Comparison of ENCODE assay signal across 19 cellular contexts in genomic region chr11:19576903-19577302, GRCh38.
DNase-seq lines count a peak whose midpoint lies in the region; TF ChIP-seq lines count a peak whose summit lies in the region.
"Had no signal": no experiment of that assay in that cellular context is flagged by ENCODE, and none has a peak within 500 bp of the region (broad histone marks: within the 10 kb centered on the region; RNA-seq: fewer than 3 reads in every experiment).

No MANE protein-coding gene starts in this region.

- no peaks in the 10 kb centered on the region for H3K36me3 Mint-ChIP-seq in activated CD4-positive, alpha-beta memory T cell treated with anti-CD3 and anti-CD28 coated beads, Interleukin-2, amount 10 ng/mL, durations not matched to agents 7 days and 5 days (ENCODE audit: low read depth)
- H3K36me3 Mint-ChIP-seq: naive thymus-derived CD4-positive, alpha-beta T cell; stimulated activated naive B cell treated with anti-CD40 and anti-IgM and Interleukin-4, amounts not matched to agents 10 μg/mL and 1 μg/mL and 100 μg/mL, for 72 hours had no signal

- H3K9me3 ChIP-seq in mucosa of rectum (ENCODE audit: control insufficient read depth in 2 of 2, low read length in 2 of 2) (no peaks in the 10 kb centered on the region), thyroid gland (no peaks in the 10 kb centered on the region)

- no peaks in the 10 kb centered on the region for H3K4me1 Mint-ChIP-seq in activated CD4-positive, alpha-beta memory T cell treated with anti-CD3 and anti-CD28 coated beads, Interleukin-2, amount 10 ng/mL, durations not matched to agents 7 days and 5 days
- H3K4me1 Mint-ChIP-seq: naive thymus-derived CD4-positive, alpha-beta T cell; stimulated activated naive B cell treated with anti-CD40 and anti-IgM and Interleukin-4, amounts not matched to agents 10 μg/mL and 1 μg/mL and 100 μg/mL, for 72 hours had no signal

- H3K27ac ChIP-seq in VCaP (peak overlapping the region; percentile 91), mucosa of rectum (ENCODE audit: low read depth in 2 of 2, low read length in 2 of 2) (peak overlapping the region; percentile 20 to 49), thyroid gland (peak overlapping the region; percentile 66 to 85 (median 83))
- H3K27ac ChIP-seq: foreskin keratinocyte had no signal

- H3K4me3 ChIP-seq in mucosa of rectum (ENCODE audit: low read length in 2 of 2) (no peak overlapping the region), thyroid gland (replicated peaks in 1 of 3) (no peak overlapping the region)

- TF ChIP-seq POLR2A in thyroid gland (IDR thresholded peaks at IDR 0.05) = no peak

- H3K36me3 ChIP-seq in mucosa of rectum (ENCODE audit: control insufficient read depth in 2 of 2, insufficient read depth in 2 of 2, low read length in 2 of 2) (no peaks in the 10 kb centered on the region), thyroid gland (no peaks in the 10 kb centered on the region)

- no peak overlapping the region for H3K9ac ChIP-seq in mucosa of rectum (ENCODE audit: low read depth in 1 of 2, low read length in 2 of 2)

- H3K27me3 Mint-ChIP-seq in activated CD4-positive, alpha-beta memory T cell treated with anti-CD3 and anti-CD28 coated beads, Interleukin-2, amount 10 ng/mL, durations not matched to agents 7 days and 5 days = peaks cover 5% of the 10 kb centered on the region
- H3K27me3 Mint-ChIP-seq: stimulated activated naive B cell treated with anti-CD40 and anti-IgM and Interleukin-4, amounts not matched to agents 10 μg/mL and 1 μg/mL and 100 μg/mL, for 72 hours had no signal

- H3K27ac Mint-ChIP-seq in activated CD4-positive, alpha-beta memory T cell treated with anti-CD3 and anti-CD28 coated beads, Interleukin-2, amount 10 ng/mL, durations not matched to agents 7 days and 5 days = no peak overlapping the region
- H3K27ac Mint-ChIP-seq: activated T-helper 1 cell treated with anti-CD3 and anti-CD28 coated beads, Interleukin-12 subunit alpha, Interleukin-12 subunit beta, Interleukin-2, Interleukin-4 antibody, amounts not matched to agents 30 ng/mL and 10 ng/mL and 1 ng/mL, durations not matched to agents 14 hours and 24 hours and 36 hours; H9; naive thymus-derived CD4-positive, alpha-beta T cell; stimulated activated naive B cell treated with anti-CD40 and anti-IgM and Interleukin-4, amounts not matched to agents 10 μg/mL and 1 μg/mL and 100 μg/mL, for 72 hours had no signal

- WGBS in thyroid gland, 2 donors = 86 to 88% methylated on average over 6 of the region's 6 CpGs

- H3K27me3 ChIP-seq in mucosa of rectum (ENCODE audit: control insufficient read depth in 2 of 2, insufficient read depth in 2 of 2, low read length in 2 of 2) (no peaks in the 10 kb centered on the region), thyroid gland (no peaks in the 10 kb centered on the region)

- CTCF ChIA-PET in activated CD4-positive, alpha-beta memory T cell treated with anti-CD3 and anti-CD28 coated beads, Interleukin-2, amount 10 ng/mL, durations not matched to agents 7 days and 5 days (lab: Charles Lee) = interaction anchor here (2.4 kb wide), 1 partner anchor 14 kb away, joined by 5 read pairs; no protein-coding TSS in a partner anchor

- peak; percentile 18 for DNase-seq in dermis blood vessel endothelial cell
- DNase-seq in thyroid gland = no peak
- DNase-seq in T-helper 2 cell = no peak
- no peak for DNase-seq in NCI-H1105 treated with DMSO at 0.1 percent for 48 hours (lab: John Stamatoyannopoulos, UW)
- DNase-seq in activated CD4-positive, alpha-beta memory T cell treated with anti-CD3 and anti-CD28 coated beads, Interleukin-2, amount 10 ng/mL, durations not matched to agents 7 days and 5 days = no peak
- DNase-seq: activated CD4-positive, alpha-beta T cell treated with anti-CD3 and anti-CD28 coated beads, Interleukin-2, amount 50 U/mL, for 48 hours; amniotic stem cell; DMS79; effector CD4-positive, alpha-beta T cell; foreskin keratinocyte; H9; naive thymus-derived CD4-positive, alpha-beta T cell; NK-92 treated with Interleukin-12 subunit alpha and Interleukin-12 subunit beta, amount 100 ng/mL, for 24 hours; SHP77 treated with DMSO at 0.1 percent for 48 hours; stimulated activated naive B cell treated with anti-CD40 and anti-IgM and Interleukin-4, amounts not matched to agents 10 μg/mL and 1 μg/mL and 100 μg/mL, for 72 hours; T1000 had no signal

- POLR2A ChIA-PET in activated CD4-positive, alpha-beta memory T cell treated with anti-CD3 and anti-CD28 coated beads, Interleukin-2, amount 10 ng/mL, durations not matched to agents 7 days and 5 days (lab: Charles Lee) = no interaction called here

- no peak overlapping the region for H3K4me3 Mint-ChIP-seq in activated CD4-positive, alpha-beta memory T cell treated with anti-CD3 and anti-CD28 coated beads, Interleukin-2, amount 10 ng/mL, durations not matched to agents 7 days and 5 days
- H3K4me3 Mint-ChIP-seq: activated T-helper 1 cell treated with anti-CD3 and anti-CD28 coated beads, Interleukin-12 subunit alpha, Interleukin-12 subunit beta, Interleukin-2, Interleukin-4 antibody, amounts not matched to agents 30 ng/mL and 10 ng/mL and 1 ng/mL, durations not matched to agents 14 hours and 24 hours and 36 hours; H9; naive thymus-derived CD4-positive, alpha-beta T cell; stimulated activated naive B cell treated with anti-CD40 and anti-IgM and Interleukin-4, amounts not matched to agents 10 μg/mL and 1 μg/mL and 100 μg/mL, for 72 hours had no signal

- H3K9me3 Mint-ChIP-seq in activated CD4-positive, alpha-beta memory T cell treated with anti-CD3 and anti-CD28 coated beads, Interleukin-2, amount 10 ng/mL, durations not matched to agents 7 days and 5 days = no peaks in the 10 kb centered on the region
- H3K9me3 Mint-ChIP-seq: activated T-helper 1 cell treated with anti-CD3 and anti-CD28 coated beads, Interleukin-12 subunit alpha, Interleukin-12 subunit beta, Interleukin-2, Interleukin-4 antibody, amounts not matched to agents 30 ng/mL and 10 ng/mL and 1 ng/mL, durations not matched to agents 14 hours and 24 hours and 36 hours; H9 had no signal

- TF ChIP-seq CTCF in VCaP (conservative IDR thresholded peaks at IDR 0.05) (no peak), thyroid gland (IDR thresholded peaks at IDR 0.05) (no peak)

- H3K4me1 ChIP-seq in mucosa of rectum (ENCODE audit: control insufficient read depth in 2 of 2, insufficient read depth in 2 of 2, low read length in 2 of 2) = peaks cover 3 to 5% of the 10 kb centered on the region in 2 donors
- peaks cover 62 to 72% of the 10 kb centered on the region in 2 donors for H3K4me1 ChIP-seq in thyroid gland
- H3K4me1 ChIP-seq: foreskin keratinocyte had no signal

- intact Hi-C loops in thyroid gland (cut with DNase I) = loop anchor here (10.0 kb wide), 1 partner anchor 68 kb away; no protein-coding TSS in a partner anchor

Comparison
In these comparisons a context has a peak if more than half of its experiments do, and no peak if none do; other contexts are left out.
1. H3K27ac ChIP-seq: peak in every context shown above with its lines; median percentile 91 in VCaP; 83 in thyroid gland; 34 in mucosa of rectum.